1 cellular context compared by ENCODE assay signal in genomic region chr2:28755411-28755810, GRCh38.
TF ChIP-seq lines count a peak whose summit lies in the region.

No MANE protein-coding gene starts in this region.

TF ChIP-seq in SK-N-SH treated with all-trans-retinoic acid at 6 μM for 48 hours, 23 proteins besides CTCF, POLR2A, EP300 and RAD21 (continued from another document):
- no peak for TF ChIP-seq SNAI2 (CRISPR knock-in tag; IDR thresholded peaks at IDR 0.05)
- TF ChIP-seq CSRNP3 (CRISPR knock-in tag; IDR thresholded peaks at IDR 0.05), result no peak
- TF ChIP-seq RARB (CRISPR knock-in tag; IDR thresholded peaks at IDR 0.05), result no peak
- TF ChIP-seq ZFP3 (CRISPR knock-in tag; IDR thresholded peaks at IDR 0.05), result no peak
- no peak for TF ChIP-seq ZNF70 (CRISPR knock-in tag; IDR thresholded peaks at IDR 0.05)
